ENCODE assay signal across 14 cellular contexts in genomic region chr2:61134141-61134540, GRCh38.
"Had no signal": no experiment of that assay in that cellular context is flagged by ENCODE, and none has a peak within 500 bp of the region (broad histone marks: within the 10 kb centered on the region; RNA-seq: fewer than 3 reads in every experiment).

No MANE protein-coding gene starts in this region.

- DNase-seq: activated CD4-positive, alpha-beta T cell treated with anti-CD3 and anti-CD28 coated beads, Interleukin-2, amount 10 ng/mL, durations not matched to agents 7 days and 5 days; activated CD8-positive, alpha-beta memory T cell treated with anti-CD3 and anti-CD28 coated beads for 24 hours; activated naive CD4-positive, alpha-beta T cell treated with anti-CD3 and anti-CD28 coated beads for 36 hours; brain microvascular endothelial cell; esophagus squamous epithelium; foreskin keratinocyte; heart left ventricle; occipital lobe; psoas muscle; sigmoid colon; stimulated activated CD4-positive, alpha-beta T cell treated with anti-CD3 and anti-CD28 coated beads, Interleukin-12 subunit alpha, Interleukin-12 subunit beta, amount 100 ng/mL, for 4 hours; stimulated activated naive CD8-positive, alpha-beta T cell treated with anti-CD3 and anti-CD28 coated beads, Interleukin-15, Interleukin-2, amounts not matched to agents 100 U/mL and 50 U/mL, for 24 hours had no signal

- H3K36me3 ChIP-seq: brain microvascular endothelial cell, esophagus squamous epithelium, heart left ventricle, sigmoid colon, thoracic aorta had no signal

- H3K9me3 ChIP-seq: esophagus squamous epithelium, psoas muscle, sigmoid colon, thoracic aorta had no signal

- H3K4me1 ChIP-seq: esophagus squamous epithelium, foreskin keratinocyte, heart left ventricle, psoas muscle, sigmoid colon had no signal

- H3K4me3 ChIP-seq: esophagus squamous epithelium, heart left ventricle, psoas muscle, sigmoid colon, thoracic aorta had no signal

- ATAC-seq: foreskin keratinocyte; heart left ventricle; natural killer cell treated with Interleukin-12 subunit alpha and Interleukin-12 subunit beta and Interleukin-15 and Interleukin-18, amount 100 ng/mL, for 72 hours; psoas muscle; stimulated activated naive CD8-positive, alpha-beta T cell treated with anti-CD3 and anti-CD28 coated beads, Interleukin-15, Interleukin-2, amounts not matched to agents 100 U/mL and 50 U/mL, for 24 hours had no signal

- H3K27me3 ChIP-seq: brain microvascular endothelial cell, esophagus squamous epithelium, foreskin keratinocyte, heart left ventricle, sigmoid colon had no signal

- H3K27ac ChIP-seq: brain microvascular endothelial cell, esophagus squamous epithelium, foreskin keratinocyte, heart left ventricle, psoas muscle, sigmoid colon, thoracic aorta had no signal
